Comparison of ENCODE assay signal across 9 cellular contexts in the genomic region with DNA sequence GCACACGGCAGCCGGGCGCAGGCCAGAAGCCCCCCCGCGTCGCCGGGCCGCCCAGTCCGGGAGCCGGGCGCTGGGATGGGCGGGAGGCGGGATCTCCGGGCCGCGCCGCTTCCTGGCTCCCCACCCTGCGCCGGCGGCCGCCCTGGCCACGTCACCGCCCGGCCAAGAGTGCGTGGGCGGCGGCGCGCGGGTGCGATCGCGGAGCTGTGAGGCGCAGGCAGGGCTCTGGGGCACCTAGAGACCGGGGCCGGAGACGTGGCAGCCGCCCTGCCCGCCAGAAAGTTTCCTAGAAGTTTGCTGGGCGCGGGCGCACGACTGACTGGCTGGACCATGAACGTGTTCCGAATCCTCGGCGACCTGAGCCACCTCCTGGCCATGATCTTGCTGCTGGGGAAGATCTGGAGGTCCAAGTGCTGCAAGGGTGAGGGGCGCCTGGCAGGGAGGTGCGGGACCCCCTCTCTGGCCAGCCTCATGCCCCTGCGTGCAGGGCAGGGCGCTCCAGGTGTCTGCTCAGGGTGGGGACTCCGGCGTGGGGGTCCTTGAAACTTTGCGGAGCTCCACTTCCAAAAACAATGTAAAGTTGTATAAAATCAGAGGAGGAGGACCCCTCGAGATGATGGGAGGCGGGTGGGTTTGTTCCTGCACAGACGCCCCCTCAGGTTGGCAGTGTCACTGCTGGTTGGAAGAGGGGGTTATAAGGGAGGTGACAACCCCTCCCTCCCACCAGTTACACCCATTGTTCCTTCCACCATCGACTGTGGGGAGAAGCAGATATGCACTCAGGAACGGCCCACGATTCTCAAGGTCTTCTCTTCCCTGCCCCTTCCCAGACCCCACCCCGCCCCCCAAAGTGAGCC. TPM values are rescaled to one million over a fixed set of nuclear protein-coding genes. Genes with fewer than 3 reads are reported as not detected.
DNase-seq lines count a peak whose midpoint lies in the region; ATAC-seq, FAIRE-seq and TF ChIP-seq lines count a peak whose summit lies in the region.
"Had no signal": no experiment of that assay in that cellular context is flagged by ENCODE, and none has a peak within 500 bp of the region (broad histone marks: within the 10 kb centered on the region; RNA-seq: fewer than 3 reads in every experiment).

A gene (plus strand): TSS at position 193 of the 857 bp plus-strand sequence. CDS start 138 bp downstream, at position 331.

- H3K9me3 Mint-ChIP-seq in activated naive CD4-positive, alpha-beta T cell treated with anti-CD3 and anti-CD28 coated beads, Interleukin-2, amount 50 U/mL, for 24 hours, result no peaks in the 10 kb centered on the region

- no peak for TF ChIP-seq POLR2A in GM12891 (IDR thresholded peaks at IDR 0.05; ENCODE audit: low read depth, low read length)

- no peaks in the 10 kb centered on the region for H3K79me2 ChIP-seq in PC-3 (ENCODE audit: low read length)

- no peaks in the 10 kb centered on the region for H3K36me3 Mint-ChIP-seq in activated naive CD4-positive, alpha-beta T cell treated with anti-CD3 and anti-CD28 coated beads, Interleukin-2, amount 50 U/mL, for 24 hours

- H2AFZ ChIP-seq in PC-3 (ENCODE audit: low read length), result peak within 1 kb of the TSS; percentile 96

- peak; percentile 74 for DNase-seq in GM12891 (ENCODE audit: insufficient read length, low spot score)
- DNase-seq in PC-3, result peak; percentile 62
- no peak for DNase-seq in cardiac septum (ENCODE audit: low spot score)
- DNase-seq in psoas muscle, result peak; percentile 73 to 75
- DNase-seq in NCI-H774 (lab: John Stamatoyannopoulos, UW), result no peak
- no peak for DNase-seq in NCI-H2196 (lab: John Stamatoyannopoulos, UW; ENCODE audit: unreplicated experiment)

- peaks cover 16% of the 10 kb centered on the region for H3K27me3 Mint-ChIP-seq in activated naive CD4-positive, alpha-beta T cell treated with anti-CD3 and anti-CD28 coated beads, Interleukin-2, amount 50 U/mL, for 24 hours

- no peak for FAIRE-seq in GM12891 (lab: Jason Lieb, UNC)
- FAIRE-seq: colon had no signal

- H3K4me2 ChIP-seq in PC-3 (ENCODE audit: low read length), result peak within 1 kb of the TSS; percentile 97

- H3K36me3 ChIP-seq in PC-3 (ENCODE audit: low read depth, low read length) (no peaks in the 10 kb centered on the region), psoas muscle (ENCODE audit: insufficient read depth in 1 of 2, low read depth in 1 of 2) (no peaks in the 10 kb centered on the region)

- H3K27ac Mint-ChIP-seq in activated naive CD4-positive, alpha-beta T cell treated with anti-CD3 and anti-CD28 coated beads, Interleukin-2, amount 50 U/mL, for 24 hours, result peak within 1 kb of the TSS; percentile 35

- ATAC-seq in PC-3 (peak; percentile 95), psoas muscle (peak; percentile 67 to 77 (median 72)), HG03108 (IDR thresholded peaks at IDR 0.05; ENCODE audit: unreplicated experiment) (no peak)

- H3K4me3 ChIP-seq in PC-3 (ENCODE audit: low read length) (peak within 1 kb of the TSS; percentile 76), psoas muscle (peak within 1 kb of the TSS; percentile 69)

- no peak within 1 kb of the TSS for H3K27ac ChIP-seq in PC-3 (ENCODE audit: low read length)
- H3K27ac ChIP-seq in psoas muscle, result peak within 1 kb of the TSS; percentile 36

- no peaks in the 10 kb centered on the region for H3K9me3 ChIP-seq in PC-3 (ENCODE audit: low read length)
- no peaks in the 10 kb centered on the region for H3K9me3 ChIP-seq in psoas muscle

- H3K9ac ChIP-seq in PC-3 (ENCODE audit: low read length), result peak within 1 kb of the TSS; percentile 77

- intact Hi-C loops in PC-3 (cut with micrococcal nuclease) (no loop called here), cardiac septum (cut with DNase I) (loop anchor here (5.0 to 10.0 kb wide), 3 partner anchors 34 to 413 kb away; a partner anchor contains a TSS), psoas muscle (cut with DNase I) (no loop called here)

- no peaks in the 10 kb centered on the region for H3F3A ChIP-seq in PC-3 (ENCODE audit: low read length, unreplicated experiment)

- no peaks in the 10 kb centered on the region for H4K20me1 ChIP-seq in PC-3 (ENCODE audit: low read length)

- no peaks in the 10 kb centered on the region for H3K9me2 ChIP-seq in PC-3 (replicated peaks; ENCODE audit: low read length)

- peaks cover 5% of the 10 kb centered on the region; the same call in 1 of the 2 replicates for H3K4me1 ChIP-seq in PC-3 (ENCODE audit: insufficient read depth, low read length)
- no peaks in the 10 kb centered on the region for H3K4me1 ChIP-seq in psoas muscle

- H3K27me3 ChIP-seq in PC-3 (ENCODE audit: low read length) (no peaks in the 10 kb centered on the region), psoas muscle (ENCODE audit: insufficient read depth in 3 of 3, low read length in 2 of 3) (peaks cover 0 to 33% (median 2%) of the 10 kb centered on the region in 3 donors)

- CTCF ChIA-PET in PC-3 (lab: Charles Lee), result no interaction called here

- POLR2A ChIA-PET in PC-3 (lab: Charles Lee; ENCODE audit: unreplicated experiment), result interaction anchor here (0.5 kb wide), 2 partner anchors 11 to 59 kb away, joined by 3 to 4 read pairs; no protein-coding TSS in a partner anchor

- H3K4me1 Mint-ChIP-seq in activated naive CD4-positive, alpha-beta T cell treated with anti-CD3 and anti-CD28 coated beads, Interleukin-2, amount 50 U/mL, for 24 hours, result peaks cover 9% of the 10 kb centered on the region

- TSS peak; percentile 77 for BruUV-seq in PC-3 (replicated peaks; lab: Mats Ljungman, UMichigan)

- TF ChIP-seq CTCF in PC-3 (conservative IDR thresholded peaks at IDR 0.05; ENCODE audit: low read depth, low read length) (no peak), psoas muscle (IDR thresholded peaks at IDR 0.05) (no peak)

- WGBS in psoas muscle, 3 donors, result 6 to 8% (median 7%) methylated on average over 52 to 61 of the region's 61 CpGs

- H3K4me3 Mint-ChIP-seq in activated naive CD4-positive, alpha-beta T cell treated with anti-CD3 and anti-CD28 coated beads, Interleukin-2, amount 50 U/mL, for 24 hours, result peak within 1 kb of the TSS; percentile 82

TF ChIP-seq in GM12891, 5 proteins besides CTCF, POLR2A, EP300 and RAD21:
- TF ChIP-seq SPI1 (IDR thresholded peaks at IDR 0.05; ENCODE audit: low read depth, low read length) (no peak), PAX5 (IDR thresholded peaks at IDR 0.05; ENCODE audit: insufficient read depth, low read length, severe bottlenecking) (no peak), POLR2AphosphoS5 (IDR thresholded peaks at IDR 0.05; ENCODE audit: low read depth, low read length) (no peak), TAF1 (IDR thresholded peaks at IDR 0.05; ENCODE audit: low read depth, low read length) (no peak), POU2F2 (IDR thresholded peaks at IDR 0.05; ENCODE audit: low read depth, low read length) (no peak)

RNA-seq across cellular contexts. Expression of the gene that starts here (rescaled TPM):
- polyA plus RNA-seq in GM12891 (2012; ENCODE audit: low read depth, missing spikeins), result 0.69 TPM
- total RNA-seq in PC-3 (2014; rRNA removed) (17.7 and 22.6 TPM in 2 replicates), cardiac septum (18.2 TPM), psoas muscle (1 to 10 TPM in 2 of 4 donors, under 1 TPM in 2; 0.80 to 1.9 (median 1.2) TPM)
- polyA plus RNA-seq in psoas muscle, result 1 to 10 TPM in 1 of 3 donors, under 1 TPM in 2; 0.53 to 1.1 (median 0.75) TPM

Comparison
In these comparisons a context has a peak if more than half of its experiments do, and no peak if none do; other contexts are left out.
1. DNase-seq: peak in GM12891 (single experiment), PC-3 (single experiment) and psoas muscle (2 of 2); none in cardiac septum (single experiment), NCI-H774 (single experiment) and NCI-H2196 (single experiment).